8 cellular contexts compared by ENCODE assay signal in genomic region chr16:3135120-3135715, GRCh38. TPM values are rescaled to one million over a fixed set of nuclear protein-coding genes. Genes with fewer than 3 reads are reported as not detected.
DNase-seq lines count a peak whose midpoint lies in the region; ATAC-seq and TF ChIP-seq lines count a peak whose summit lies in the region.

No MANE protein-coding gene starts in this region.

- H3K9me3 Mint-ChIP-seq in activated naive CD4-positive, alpha-beta T cell treated with anti-CD3 and anti-CD28 coated beads, Interleukin-2, amount 50 U/mL, for 24 hours, result no peaks in the 10 kb centered on the region

- H3K27ac ChIP-seq in Peyer's patch, result peak overlapping the region; percentile 89 to 97 (median 93)
- peak overlapping the region; percentile 93 to 98 (median 94) for H3K27ac ChIP-seq in esophagus squamous epithelium
- peak overlapping the region; percentile 79 to 93 for H3K27ac ChIP-seq in prostate gland

- POLR2A ChIA-PET in GM10248 (lab: Yijun Ruan, JAX), result interaction anchor here (0.6 to 1.2 kb wide), 6 partner anchors 9 to 603 kb away, joined by 3 to 4 read pairs (median 3); no protein-coding TSS in a partner anchor

- peak overlapping the region; percentile 77 for H3K27ac Mint-ChIP-seq in activated naive CD4-positive, alpha-beta T cell treated with anti-CD3 and anti-CD28 coated beads, Interleukin-2, amount 50 U/mL, for 24 hours

- peaks cover 19% of the 10 kb centered on the region for H3K4me1 Mint-ChIP-seq in activated naive CD4-positive, alpha-beta T cell treated with anti-CD3 and anti-CD28 coated beads, Interleukin-2, amount 50 U/mL, for 24 hours

- intact Hi-C loops in esophagus squamous epithelium (cut with DNase I) (no loop called here), prostate gland (cut with DNase I) (no loop called here)

- H3K36me3 ChIP-seq in Peyer's patch (peaks cover 0 to 28% (median 0%) of the 10 kb centered on the region in 3 donors), esophagus squamous epithelium (peaks cover 0 to 49% (median 6%) of the 10 kb centered on the region in 3 donors), prostate gland (no peaks in the 10 kb centered on the region)

- H3K9me3 ChIP-seq in Peyer's patch (no peaks in the 10 kb centered on the region), esophagus squamous epithelium (no peaks in the 10 kb centered on the region), prostate gland (no peaks in the 10 kb centered on the region)

- H3K4me1 ChIP-seq in Peyer's patch (peaks cover 0 to 22% (median 0%) of the 10 kb centered on the region in 4 donors), esophagus squamous epithelium (peaks cover 8 to 38% (median 17%) of the 10 kb centered on the region in 3 donors), prostate gland (replicated peaks) (no peaks in the 10 kb centered on the region)

- 1% methylated on average over 7 to 9 of the region's 44 CpGs for WGBS in esophagus squamous epithelium, 2 donors
- whole genome bisulfite sequencing in prostate gland, result 1% methylated on average over 44 of the region's 44 CpGs

- H3K4me3 ChIP-seq in Peyer's patch (peak overlapping the region; percentile 63 to 88 (median 72)), esophagus squamous epithelium (peak overlapping the region; percentile 80 to 97 (median 87)), prostate gland (peak overlapping the region; percentile 58 to 85)

- TF ChIP-seq CTCF in Peyer's patch (IDR thresholded peaks at IDR 0.05), result no peak
- TF ChIP-seq CTCF in esophagus squamous epithelium (IDR thresholded peaks at IDR 0.05), result no peak
- TF ChIP-seq CTCF in prostate gland (IDR thresholded peaks at IDR 0.05), result no peak
- TF ChIP-seq CTCF in GM10248 (IDR thresholded peaks at IDR 0.05; ENCODE audit: control extremely low read depth, extremely low read depth, low read depth, missing control alignments), result no peak

- CTCF ChIA-PET in GM10248 (lab: Yijun Ruan, JAX), result interaction anchor here (0.9 to 14.2 kb wide), 7 partner anchors 10 to 105 kb away, joined by 3 to 246 read pairs (median 119); partner anchors contain the start of gene ZSCAN10

- H3K4me3 Mint-ChIP-seq in activated naive CD4-positive, alpha-beta T cell treated with anti-CD3 and anti-CD28 coated beads, Interleukin-2, amount 50 U/mL, for 24 hours, result peak overlapping the region; percentile 99

- peaks cover 4% of the 10 kb centered on the region for H3K36me3 Mint-ChIP-seq in activated naive CD4-positive, alpha-beta T cell treated with anti-CD3 and anti-CD28 coated beads, Interleukin-2, amount 50 U/mL, for 24 hours

- DNase-seq in activated naive CD4-positive, alpha-beta T cell (lab: John Stamatoyannopoulos, UW), result no peak
- DNase-seq in Peyer's patch, result no peak
- no peak for DNase-seq in esophagus squamous epithelium (lab: John Stamatoyannopoulos, UW)
- no peak for DNase-seq in prostate gland (ENCODE audit: low spot score)
- no peak for DNase-seq in GM10248 (ENCODE audit: extremely low spot score)

- H3K27me3 ChIP-seq in Peyer's patch (no peaks in the 10 kb centered on the region), esophagus squamous epithelium (no peaks in the 10 kb centered on the region), prostate gland (replicated peaks; ENCODE audit: insufficient read depth) (no peaks in the 10 kb centered on the region)

- TF ChIP-seq POLR2A in Peyer's patch (IDR thresholded peaks at IDR 0.05) (no peak), esophagus squamous epithelium (IDR thresholded peaks at IDR 0.05) (no peak), prostate gland (IDR thresholded peaks at IDR 0.05) (no peak)

- no peaks in the 10 kb centered on the region for H3K27me3 Mint-ChIP-seq in activated naive CD4-positive, alpha-beta T cell treated with anti-CD3 and anti-CD28 coated beads, Interleukin-2, amount 50 U/mL, for 24 hours

- ATAC-seq in GM19328 (IDR thresholded peaks at IDR 0.05; ENCODE audit: unreplicated experiment) (no peak), GM21381 (IDR thresholded peaks at IDR 0.05; ENCODE audit: unreplicated experiment) (no peak)

RNA-seq across cellular contexts. Expression of gene ZNF213, which starts 0.4 kb away (rescaled TPM):
- total RNA-seq in Peyer's patch, result 10 to 100 TPM; 14.9 to 40.6 (median 18.4) TPM
- 10 to 100 TPM in 1 of 4 donors, 1 to 10 TPM in 3; 3.9 to 14.3 (median 6.4) TPM for total RNA-seq in esophagus squamous epithelium
- total RNA-seq in prostate gland, result 10 to 100 TPM; 18.4 to 28.1 TPM

RNA-seq across cellular contexts. Expression of gene ZNF205, which starts 22.8 kb away (rescaled TPM):
- total RNA-seq in Peyer's patch, result 10 to 100 TPM in 3 of 4 donors, 1 to 10 TPM in 1; 5.0 to 24.6 (median 16.2) TPM
- total RNA-seq in esophagus squamous epithelium, result 10 to 100 TPM in 3 of 4 donors, 1 to 10 TPM in 1; 9.7 to 13.9 (median 11.9) TPM
- 10 to 100 TPM; 20.9 to 27.0 TPM for total RNA-seq in prostate gland

RNA-seq across cellular contexts. Expression of gene ZSCAN10, which starts 36.1 kb away (rescaled TPM):
- not detected for total RNA-seq in Peyer's patch
- total RNA-seq in esophagus squamous epithelium, result not detected
- total RNA-seq in prostate gland, result under 1 TPM in 1 of 2 donors, not detected in 1; 0.57 TPM

RNA-seq across cellular contexts. Expression of gene OR1F1, which starts 52.8 kb away (rescaled TPM):
- total RNA-seq in Peyer's patch (not detected), esophagus squamous epithelium (not detected), prostate gland (not detected)
